Comparison of ENCODE assay signal across 1 cellular context in genomic region chr7:24883632-24884013, GRCh38.
TF ChIP-seq lines count a peak whose summit lies in the region.

No MANE protein-coding gene starts in this region.

TF ChIP-seq in IMR-90, 13 proteins besides CTCF, POLR2A, EP300 and RAD21:
- no peak for TF ChIP-seq ELK1 (IDR thresholded peaks at IDR 0.05; ENCODE audit: borderline replicate concordance, low read depth, low read length)
- TF ChIP-seq RFX5 (IDR thresholded peaks at IDR 0.05; ENCODE audit: low read depth, low read length), result no peak
- TF ChIP-seq SMC3 (IDR thresholded peaks at IDR 0.05; ENCODE audit: low read depth, low read length), result no peak
- no peak for TF ChIP-seq FOS (IDR thresholded peaks at IDR 0.05; ENCODE audit: low read depth, low read length)
- TF ChIP-seq MAFK (IDR thresholded peaks at IDR 0.05; ENCODE audit: low read depth, low read length), result no peak
- no peak for TF ChIP-seq MAZ (IDR thresholded peaks at IDR 0.05; ENCODE audit: borderline replicate concordance, low read depth, low read length)
- no peak for TF ChIP-seq MXI1 (IDR thresholded peaks at IDR 0.05; ENCODE audit: borderline replicate concordance, low read depth, low read length)
- TF ChIP-seq CEBPB (IDR thresholded peaks at IDR 0.05; ENCODE audit: low read depth, low read length), result no peak
